In the genomic region with DNA sequence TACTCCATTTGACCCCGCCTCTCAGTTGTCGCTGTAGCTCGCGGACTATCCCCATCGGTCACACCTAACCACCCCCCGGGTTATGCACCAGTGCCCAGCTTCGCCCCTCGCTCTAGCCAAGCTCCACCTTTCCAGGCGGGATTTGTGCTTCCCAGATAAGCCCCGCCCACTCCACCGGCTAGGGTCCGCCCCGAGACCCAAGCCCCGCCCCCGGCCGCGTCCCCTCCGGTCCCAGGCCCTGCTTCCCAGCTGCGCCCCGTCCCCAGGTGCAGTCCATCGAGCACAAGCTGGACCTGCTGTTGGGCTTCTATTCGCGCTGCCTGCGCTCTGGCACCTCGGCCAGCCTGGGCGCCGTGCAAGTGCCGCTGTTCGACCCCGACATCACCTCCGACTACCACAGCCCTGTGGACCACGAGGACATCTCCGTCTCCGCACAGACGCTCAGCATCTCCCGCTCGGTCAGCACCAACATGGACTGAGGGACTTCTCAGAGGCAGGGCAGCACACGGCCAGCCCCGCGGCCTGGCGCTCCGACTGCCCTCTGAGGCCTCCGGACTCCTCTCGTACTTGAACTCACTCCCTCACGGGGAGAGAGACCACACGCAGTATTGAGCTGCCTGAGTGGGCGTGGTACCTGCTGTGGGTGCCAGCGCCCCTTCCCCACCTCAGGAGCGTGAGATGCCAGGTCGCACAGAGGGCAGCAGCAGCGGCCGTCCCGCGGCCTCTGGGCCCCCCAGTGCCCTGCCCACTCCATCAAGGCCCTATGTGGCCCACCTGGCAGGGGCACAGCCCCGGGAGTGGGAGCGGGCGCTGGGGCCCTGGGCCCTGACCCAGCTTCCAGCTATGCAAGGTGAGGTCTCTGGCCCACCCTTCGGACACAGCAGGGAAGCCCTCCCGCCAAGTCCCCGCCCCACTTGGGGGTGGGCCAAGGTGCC, we compare ENCODE assay signal across 16 cellular contexts. TPM values are rescaled to one million over a fixed set of nuclear protein-coding genes. Genes with fewer than 3 reads are reported as not detected.
"Had no signal": no experiment of that assay in that cellular context is flagged by ENCODE, and none has a peak within 500 bp of the region (broad histone marks: within the 10 kb centered on the region; RNA-seq: fewer than 3 reads in every experiment).

No MANE protein-coding gene starts in this region.

- ATAC-seq: esophagus mucosa had no signal

- H3K27ac ChIP-seq: hepatocyte, neural progenitor cell had no signal

- H3K4me2 ChIP-seq: hepatocyte, neural progenitor cell had no signal

- H3K27me3 ChIP-seq: hepatocyte, neural progenitor cell had no signal

- DNase-seq: activated CD4-positive, alpha-beta T cell treated with anti-CD3 and anti-CD28 coated beads, Interleukin-2, amount 50 U/mL, for 48 hours; activated naive CD4-positive, alpha-beta T cell treated with anti-CD3 and anti-CD28 coated beads for 36 hours; activated T-cell treated with anti-CD3 and anti-CD28 coated beads, Interleukin-2, amount 50 U/mL, for 1 hour; midbrain; retina; stimulated activated CD4-positive, alpha-beta T cell treated with anti-CD3 and anti-CD28 coated beads, Interleukin-15, amount 100 ng/mL, for 24 hours; stimulated activated CD4-positive, alpha-beta T cell treated with anti-CD3 and anti-CD28 coated beads, Interleukin-4, amount 100 ng/mL, for 1 hour; stimulated activated naive CD4-positive, alpha-beta T cell; T-helper 9 cell; trophoblast cell had no signal

- FAIRE-seq: colon had no signal

- H3K4me3 Mint-ChIP-seq: activated naive CD4-positive, alpha-beta T cell treated with anti-CD3 and anti-CD28 coated beads for 36 hours; neural progenitor cell had no signal

- H3K36me3 ChIP-seq: neural progenitor cell had no signal

- H2AFZ ChIP-seq: hepatocyte, neural progenitor cell had no signal

- H3K9ac ChIP-seq: neural progenitor cell had no signal

- H3K4me3 ChIP-seq: hepatocyte, neural progenitor cell had no signal

- H3K27ac Mint-ChIP-seq: activated naive CD4-positive, alpha-beta T cell treated with anti-CD3 and anti-CD28 coated beads for 36 hours; activated T-helper 2 cell treated with anti-CD3 and anti-CD28 coated beads, Interferon-gamma antibody, Interleukin-2, Interleukin-4, amounts not matched to agents 10 μg/mL and 5 μg/mL and 100 μg/mL, durations not matched to agents 14 hours and 24 hours and 36 hours had no signal

- H3K79me2 ChIP-seq: hepatocyte had no signal

RNA-seq across cellular contexts. Expression of gene KCNQ4, which starts 54.7 kb away (rescaled TPM):
- total RNA-seq: hepatocyte, lung microvascular endothelial cell had no signal
- polyA plus RNA-seq: hepatocyte had no signal
